ENCODE assay signal across 8 cellular contexts in the genomic region with DNA sequence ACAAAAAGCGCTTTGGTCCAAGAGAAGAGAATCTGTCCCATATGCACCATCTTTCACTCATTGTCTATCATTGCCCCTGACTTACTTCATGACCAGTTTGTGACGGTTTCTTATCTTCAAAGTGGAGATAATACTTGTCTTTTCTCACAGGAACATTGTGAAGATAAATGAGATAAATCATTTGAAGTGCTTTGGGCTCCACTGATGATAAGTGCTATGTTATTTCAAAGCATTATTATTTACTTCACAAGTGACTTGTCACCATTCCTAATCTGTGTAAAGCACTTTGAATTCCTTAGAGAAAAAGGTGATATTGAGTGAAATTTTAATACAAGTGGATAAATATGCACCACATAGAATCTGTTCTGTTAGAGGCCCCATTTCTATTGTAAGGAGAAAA.
"Had no signal": no experiment of that assay in that cellular context is flagged by ENCODE, and none has a peak within 500 bp of the region (broad histone marks: within the 10 kb centered on the region; RNA-seq: fewer than 3 reads in every experiment).

No MANE protein-coding gene starts in this region.

- DNase-seq: H7, HFFc6 had no signal

- H3K27ac ChIP-seq: HL-60 had no signal

- H3K9me3 ChIP-seq: HAP-1 had no signal

- H2AFZ ChIP-seq: GM23338 had no signal

- H3K4me1 ChIP-seq: HAP-1 had no signal

- H3K4me2 ChIP-seq: GM23338 had no signal

- H3K4me3 ChIP-seq: GM23338, HAP-1 had no signal

- H3K9me3 Mint-ChIP-seq: GM23338 had no signal

- FAIRE-seq: HepG2 had no signal

- H3K4me3 Mint-ChIP-seq: GM23338, HFFc6, IgD-negative memory B cell had no signal

- H3K4me1 Mint-ChIP-seq: IgD-negative memory B cell had no signal

- H3K27me3 Mint-ChIP-seq: IgD-negative memory B cell had no signal

- H3K36me3 ChIP-seq: HAP-1 had no signal

- ATAC-seq: GM23338, HCT116, HepG2 had no signal

- H3K27ac Mint-ChIP-seq: GM23338, HFFc6, IgD-negative memory B cell had no signal
